Comparison of ENCODE assay signal across 21 cellular contexts in the genomic region with DNA sequence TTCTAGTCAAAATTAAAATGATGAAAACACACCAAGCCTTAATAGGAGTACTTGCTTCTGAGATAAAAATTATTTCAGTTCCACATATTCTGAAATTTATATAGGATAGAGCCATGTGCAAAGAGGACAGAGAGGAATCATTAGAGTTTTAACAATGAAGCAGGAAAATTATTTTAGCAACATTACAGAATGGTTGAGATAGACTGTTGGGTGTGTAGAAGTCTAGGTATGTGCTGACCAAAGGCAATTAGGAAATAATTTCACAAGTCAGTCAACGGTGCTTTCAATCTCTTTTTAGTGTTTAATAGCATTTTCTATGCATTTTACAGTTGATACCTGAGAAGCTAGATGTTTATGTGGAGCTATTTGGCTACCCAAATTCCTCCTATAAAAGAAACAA. TPM values are rescaled to one million over a fixed set of nuclear protein-coding genes. Genes with fewer than 3 reads are reported as not detected.
A peak's percentile ranks its signal among the peaks of the same experiment; 100 is the strongest.
DNase-seq lines count a peak whose midpoint lies in the region; ATAC-seq and TF ChIP-seq lines count a peak whose summit lies in the region.
"Had no signal": no experiment of that assay in that cellular context is flagged by ENCODE, and none has a peak within 500 bp of the region (broad histone marks: within the 10 kb centered on the region; RNA-seq: fewer than 3 reads in every experiment).

No MANE protein-coding gene starts in this region.

- POLR2A ChIA-PET in activated CD8-positive, alpha-beta T cell treated with anti-CD3 and anti-CD28 coated beads, Interleukin-2, amount 10 ng/mL, durations not matched to agents 7 days and 5 days (lab: Charles Lee) = interaction anchor here (1.1 to 1.8 kb wide), 2 partner anchors 24 to 29 kb away, joined by 4 to 7 read pairs; no protein-coding TSS in a partner anchor
- POLR2A ChIA-PET in activated CD8-positive, alpha-beta T cell treated with anti-CD3 and anti-CD28 coated beads for 36 hours (lab: Charles Lee) = interaction anchor here (1.1 kb wide), 1 partner anchor 25 kb away, joined by 3 read pairs; a partner anchor contains a TSS

- no peaks in the 10 kb centered on the region for H3K9me3 Mint-ChIP-seq in activated CD8-positive, alpha-beta T cell treated with anti-CD3 and anti-CD28 coated beads, Interleukin-2, amount 10 ng/mL, durations not matched to agents 7 days and 5 days (ENCODE audit: insufficient read depth)
- H3K9me3 Mint-ChIP-seq in activated CD8-positive, alpha-beta T cell treated with anti-CD3 and anti-CD28 coated beads for 36 hours = peaks cover 5% of the 10 kb centered on the region
- no peaks in the 10 kb centered on the region for H3K9me3 Mint-ChIP-seq in HFFc6
- H3K9me3 Mint-ChIP-seq: naive thymus-derived CD8-positive, alpha-beta T cell had no signal

- CTCF ChIA-PET in activated CD8-positive, alpha-beta T cell treated with anti-CD3 and anti-CD28 coated beads, Interleukin-2, amount 10 ng/mL, durations not matched to agents 7 days and 5 days (lab: Charles Lee) = interaction anchor here (1.2 to 4.0 kb wide), 6 partner anchors 18 to 133 kb away, joined by 3 to 42 read pairs (median 5); a partner anchor contains a TSS
- CTCF ChIA-PET in activated CD8-positive, alpha-beta T cell treated with anti-CD3 and anti-CD28 coated beads for 36 hours (lab: Charles Lee) = interaction anchor here (1.3 to 2.5 kb wide), 6 partner anchors 13 to 134 kb away, joined by 3 to 8 read pairs (median 7); no protein-coding TSS in a partner anchor

- no peak for ATAC-seq in activated CD8-positive, alpha-beta T cell treated with anti-CD3 and anti-CD28 coated beads, Interleukin-2, amount 10 ng/mL, durations not matched to agents 7 days and 5 days
- ATAC-seq in activated CD8-positive, alpha-beta T cell treated with anti-CD3 and anti-CD28 coated beads for 36 hours = no peak
- ATAC-seq in T-helper 17 cell = no peak
- ATAC-seq: A549, left colon had no signal

- peaks cover 74% of the 10 kb centered on the region for H3K36me3 Mint-ChIP-seq in activated CD8-positive, alpha-beta T cell treated with anti-CD3 and anti-CD28 coated beads, Interleukin-2, amount 10 ng/mL, durations not matched to agents 7 days and 5 days (ENCODE audit: low read depth)
- H3K36me3 Mint-ChIP-seq in activated CD8-positive, alpha-beta T cell treated with anti-CD3 and anti-CD28 coated beads for 36 hours (ENCODE audit: low read depth) = peaks cover 31% of the 10 kb centered on the region
- no peaks in the 10 kb centered on the region for H3K36me3 Mint-ChIP-seq in HFFc6 (ENCODE audit: low read depth)
- H3K36me3 Mint-ChIP-seq in T-helper 17 cell (ENCODE audit: low read depth) = peaks cover 5% of the 10 kb centered on the region

- H3K27ac Mint-ChIP-seq in activated CD8-positive, alpha-beta T cell treated with anti-CD3 and anti-CD28 coated beads, Interleukin-2, amount 10 ng/mL, durations not matched to agents 7 days and 5 days = peak overlapping the region; percentile 36
- no peak overlapping the region for H3K27ac Mint-ChIP-seq in activated CD8-positive, alpha-beta T cell treated with anti-CD3 and anti-CD28 coated beads for 36 hours
- peak overlapping the region; percentile 57; the same call in 1 of the 2 replicates for H3K27ac Mint-ChIP-seq in HFFc6
- peak overlapping the region; percentile 90 for H3K27ac Mint-ChIP-seq in T-helper 17 cell

- TF ChIP-seq POLR2A in stomach (IDR thresholded peaks at IDR 0.05) = no peak

- no peak for TF ChIP-seq EP300 in stomach (IDR thresholded peaks at IDR 0.05)

- H3K4me3 ChIP-seq in neutrophil (ENCODE audit: low read depth in 1 of 2, low read length in 1 of 2) = no peak overlapping the region
- H3K4me3 ChIP-seq in stomach = no peak overlapping the region
- H3K4me3 ChIP-seq: A549, pancreas, Peyer's patch had no signal

- intact Hi-C loops in activated CD8-positive, alpha-beta T cell treated with anti-CD3 and anti-CD28 coated beads for 36 hours (cut with micrococcal nuclease) = no loop called here
- intact Hi-C loops in stomach (cut with DNase I; ENCODE audit: low total_unique reads) = no loop called here

- H3K27ac ChIP-seq in neutrophil = peak overlapping the region; percentile 31
- peak overlapping the region in 1 of 5 donors; percentile 52 for H3K27ac ChIP-seq in stomach
- H3K27ac ChIP-seq: A549, epithelial cell of prostate, pancreas, Peyer's patch had no signal

- DNase-seq in activated CD8-positive, alpha-beta T cell treated with anti-CD3 and anti-CD28 coated beads, Interleukin-2, amount 10 ng/mL, durations not matched to agents 7 days and 5 days = no peak
- no peak for DNase-seq in activated CD8-positive, alpha-beta T cell treated with anti-CD3 and anti-CD28 coated beads for 36 hours
- DNase-seq in HFFc6 (no peak), T-helper 17 cell (no peak), HuH-7 (ENCODE audit: low spot score) (no peak), stomach (no peak), putamen (ENCODE audit: low spot score) (no peak)
- DNase-seq: activated naive CD4-positive, alpha-beta T cell treated with anti-CD3 and anti-CD28 coated beads, Interleukin-2, amount 50 U/mL, for 16 hours; DMS 273 treated with DMSO at 0.1 percent for 48 hours; H7; head of caudate nucleus; left colon; naive thymus-derived CD8-positive, alpha-beta T cell; NCI-H1092 treated with DMSO at 0.1 percent for 48 hours; NCI-H2029; NCI-H345; pancreas; Peyer's patch had no signal

- H3K9me3 ChIP-seq in T-helper 17 cell (ENCODE audit: control insufficient read depth, low read length, poor library complexity, severe bottlenecking) = no peaks in the 10 kb centered on the region
- H3K9me3 ChIP-seq in neutrophil = no peaks in the 10 kb centered on the region
- no peaks in the 10 kb centered on the region for H3K9me3 ChIP-seq in stomach
- H3K9me3 ChIP-seq: A549, pancreas, Peyer's patch had no signal

- 69 to 81% (median 75%) methylated on average over 1 of the region's 1 CpG for WGBS in stomach, 5 donors

- no peaks in the 10 kb centered on the region for H3K27me3 Mint-ChIP-seq in activated CD8-positive, alpha-beta T cell treated with anti-CD3 and anti-CD28 coated beads, Interleukin-2, amount 10 ng/mL, durations not matched to agents 7 days and 5 days (ENCODE audit: low read depth)
- H3K27me3 Mint-ChIP-seq in activated CD8-positive, alpha-beta T cell treated with anti-CD3 and anti-CD28 coated beads for 36 hours = no peaks in the 10 kb centered on the region
- H3K27me3 Mint-ChIP-seq in HFFc6 (ENCODE audit: insufficient read depth) (no peaks in the 10 kb centered on the region; the same call in 1 of the 2 replicates), T-helper 17 cell (no peaks in the 10 kb centered on the region)
- H3K27me3 Mint-ChIP-seq: naive thymus-derived CD8-positive, alpha-beta T cell had no signal

- no peaks in the 10 kb centered on the region for H3K36me3 ChIP-seq in neutrophil
- no peaks in the 10 kb centered on the region for H3K36me3 ChIP-seq in stomach
- H3K36me3 ChIP-seq: pancreas, Peyer's patch had no signal

- H3K4me1 ChIP-seq in neutrophil (ENCODE audit: control insufficient read depth in 1 of 2, insufficient read depth in 1 of 2, low read depth in 1 of 2, low read length in 1 of 2) (peaks cover 19 to 27% of the 10 kb centered on the region in 2 experiments), stomach (peaks cover 20 to 74% (median 42%) of the 10 kb centered on the region in 4 donors)

- no peak overlapping the region for H3K4me3 Mint-ChIP-seq in activated CD8-positive, alpha-beta T cell treated with anti-CD3 and anti-CD28 coated beads, Interleukin-2, amount 10 ng/mL, durations not matched to agents 7 days and 5 days
- H3K4me3 Mint-ChIP-seq in activated CD8-positive, alpha-beta T cell treated with anti-CD3 and anti-CD28 coated beads for 36 hours = no peak overlapping the region
- no peak overlapping the region for H3K4me3 Mint-ChIP-seq in HFFc6
- peak overlapping the region; percentile 19 for H3K4me3 Mint-ChIP-seq in T-helper 17 cell

- TF ChIP-seq CTCF in activated CD8-positive, alpha-beta T cell treated with anti-CD3 and anti-CD28 coated beads for 36 hours (IDR thresholded peaks at IDR 0.05) = no peak
- no peak for TF ChIP-seq CTCF in HFFc6 (IDR thresholded peaks at IDR 0.05)
- TF ChIP-seq CTCF in neutrophil (IDR thresholded peaks at IDR 0.05) = no peak
- no peak for TF ChIP-seq CTCF in stomach (IDR thresholded peaks at IDR 0.05)

- H3K4me1 Mint-ChIP-seq in activated CD8-positive, alpha-beta T cell treated with anti-CD3 and anti-CD28 coated beads, Interleukin-2, amount 10 ng/mL, durations not matched to agents 7 days and 5 days (ENCODE audit: low read depth) = peaks cover 73% of the 10 kb centered on the region
- peaks cover 61% of the 10 kb centered on the region for H3K4me1 Mint-ChIP-seq in activated CD8-positive, alpha-beta T cell treated with anti-CD3 and anti-CD28 coated beads for 36 hours (ENCODE audit: low read depth)
- H3K4me1 Mint-ChIP-seq in HFFc6 (ENCODE audit: low read depth) (peaks cover 36% of the 10 kb centered on the region), T-helper 17 cell (peaks cover 61% of the 10 kb centered on the region)

- H3K27me3 ChIP-seq in neutrophil (no peaks in the 10 kb centered on the region), stomach (no peaks in the 10 kb centered on the region)
- H3K27me3 ChIP-seq: pancreas, Peyer's patch had no signal

RNA-seq across cellular contexts. Expression of a gene that starts 25.2 kb away (rescaled TPM):
- total RNA-seq in activated CD8-positive, alpha-beta T cell treated with anti-CD3 and anti-CD28 coated beads, Interleukin-2, amount 10 ng/mL, durations not matched to agents 7 days and 5 days = 100 to 1,000 TPM; 209 to 243 TPM
- total RNA-seq in activated CD8-positive, alpha-beta T cell treated with anti-CD3 and anti-CD28 coated beads for 36 hours = 10 to 100 TPM; 43.6 to 56.8 TPM
- total RNA-seq in HFFc6 (2021; fragmentation: NEBNext Ultra II Directional; extraction: Animal tissue kit (Norgen Biotek cat#: 25700)) = 10 to 100 TPM; 20.9 to 31.4 (median 24.6) TPM
- total RNA-seq in T-helper 17 cell (10 to 100 TPM; 65.2 to 95.5 TPM), stomach (10 to 100 TPM in 4 of 5 donors, 1 to 10 TPM in 1; 5.2 to 46.4 (median 39.7) TPM)
- 1 to 10 TPM; 4.5 to 6.3 (median 6.3) TPM for polyA plus RNA-seq in stomach
